Comparison of ENCODE assay signal across 7 cellular contexts in genomic region chr6:39918831-39919230, GRCh38.
"Had no signal": no experiment of that assay in that cellular context is flagged by ENCODE, and none has a peak within 500 bp of the region (broad histone marks: within the 10 kb centered on the region; RNA-seq: fewer than 3 reads in every experiment).

No MANE protein-coding gene starts in this region.

- DNase-seq: GDM1, GF-D8 had no signal

- H3K4me3 ChIP-seq: GM12878 had no signal

- ATAC-seq: GM12878 had no signal

- FAIRE-seq: G401.6, GM12878, GM12891, GM12892, GM18507 had no signal
